In genomic region chr1:215044151-215044550, GRCh38 we compare ENCODE assay signal across 27 cellular contexts. TPM values are rescaled to one million over a fixed set of nuclear protein-coding genes. Genes with fewer than 3 reads are reported as not detected.
"Had no signal": no experiment of that assay in that cellular context is flagged by ENCODE, and none has a peak within 500 bp of the region (broad histone marks: within the 10 kb centered on the region; RNA-seq: fewer than 3 reads in every experiment).

No MANE protein-coding gene starts in this region.

- H3K4me1 ChIP-seq: left lung, lower lobe of right lung, neural progenitor cell, parathyroid adenoma, psoas muscle, right atrium auricular region, right lobe of liver, tibial nerve, uterus had no signal

- H3K27me3 ChIP-seq: left lung, neural progenitor cell, neutrophil, right atrium auricular region, right lobe of liver, tibial nerve, uterus had no signal

- H3K9me3 Mint-ChIP-seq: nephron progenitor cell, neural progenitor cell had no signal

- H3K4me1 Mint-ChIP-seq: natural killer cell; nephron progenitor cell; neural progenitor cell; stimulated activated memory B cell treated with anti-CD40 and anti-IgM and Interleukin-4, amounts not matched to agents 10 μg/mL and 1 μg/mL and 100 μg/mL, for 72 hours; stimulated activated naive CD8-positive, alpha-beta T cell treated with anti-CD3 and anti-CD28 coated beads, Interleukin-15, amount 100 ng/mL, for 72 hours had no signal

- H3K9me3 ChIP-seq: left lung, lower lobe of right lung, neutrophil, psoas muscle, right lobe of liver, tibial nerve, uterus had no signal

- ATAC-seq: left colon; left lung; lower lobe of right lung; natural killer cell; psoas muscle; right lobe of liver; stimulated activated memory B cell treated with anti-CD40 and anti-IgM and Interleukin-4, amounts not matched to agents 10 μg/mL and 1 μg/mL and 100 μg/mL, for 72 hours had no signal

- H3K27ac ChIP-seq: left lung, lower lobe of right lung, neural progenitor cell, neutrophil, parathyroid adenoma, psoas muscle, right atrium auricular region, right lobe of liver, tibial nerve, uterus had no signal

- H3K36me3 Mint-ChIP-seq: natural killer cell; neural progenitor cell; stimulated activated memory B cell treated with anti-CD40 and anti-IgM and Interleukin-4, amounts not matched to agents 10 μg/mL and 1 μg/mL and 100 μg/mL, for 72 hours; type B pancreatic cell had no signal

- H3K27ac Mint-ChIP-seq: natural killer cell; nephron progenitor cell; neural progenitor cell; stimulated activated memory B cell treated with anti-CD40 and anti-IgM and Interleukin-4, amounts not matched to agents 10 μg/mL and 1 μg/mL and 100 μg/mL, for 72 hours; type B pancreatic cell had no signal

- H3K4me3 ChIP-seq: left lung, lower lobe of right lung, neural progenitor cell, psoas muscle, right atrium auricular region, right lobe of liver, smooth muscle cell, tibial nerve, uterus had no signal

- H3K4me3 Mint-ChIP-seq: natural killer cell; nephron progenitor cell; neural progenitor cell; stimulated activated memory B cell treated with anti-CD40 and anti-IgM and Interleukin-4, amounts not matched to agents 10 μg/mL and 1 μg/mL and 100 μg/mL, for 72 hours; stimulated activated naive CD8-positive, alpha-beta T cell treated with anti-CD3 and anti-CD28 coated beads, Interleukin-15, amount 100 ng/mL, for 72 hours; type B pancreatic cell had no signal

- H3K36me3 ChIP-seq: left lung, lower lobe of right lung, neural progenitor cell, neutrophil, right atrium auricular region, right lobe of liver, tibial nerve, uterus had no signal

- H3K27me3 Mint-ChIP-seq: stimulated activated memory B cell treated with anti-CD40 and anti-IgM and Interleukin-4, amounts not matched to agents 10 μg/mL and 1 μg/mL and 100 μg/mL, for 72 hours; type B pancreatic cell had no signal

- DNase-seq: hippocampal formation; left colon; left lung; lower lobe of right lung; mammary epithelial cell; mesenchymal stem cell; natural killer cell; nephron progenitor cell; occipital lobe; psoas muscle; right lobe of liver; stimulated activated CD4-positive, alpha-beta T cell treated with anti-CD3 and anti-CD28 coated beads, Interleukin-2, amount 100 ng/mL, for 48 hours; stimulated activated CD4-positive, alpha-beta T cell treated with anti-CD3 and anti-CD28 coated beads, Interleukin-4, amount 100 ng/mL, for 4 hours; stimulated activated CD8-positive, alpha-beta memory T cell treated with anti-CD3 and anti-CD28 coated beads, Interleukin-4, amount 100 ng/mL, for 48 hours; stimulated activated naive CD4-positive, alpha-beta T cell treated with Interleukin-2 at 50 U/mL for 16 hours; substantia nigra; uterus had no signal

RNA-seq across cellular contexts. Expression of gene KCNK2, which starts 38.4 kb away (rescaled TPM):
- total RNA-seq: lower lobe of right lung, natural killer cell, osteocyte, smooth muscle cell had no signal
- polyA plus RNA-seq: smooth muscle cell had no signal
